Comparison of ENCODE assay signal across 1 cellular context in the genomic region with DNA sequence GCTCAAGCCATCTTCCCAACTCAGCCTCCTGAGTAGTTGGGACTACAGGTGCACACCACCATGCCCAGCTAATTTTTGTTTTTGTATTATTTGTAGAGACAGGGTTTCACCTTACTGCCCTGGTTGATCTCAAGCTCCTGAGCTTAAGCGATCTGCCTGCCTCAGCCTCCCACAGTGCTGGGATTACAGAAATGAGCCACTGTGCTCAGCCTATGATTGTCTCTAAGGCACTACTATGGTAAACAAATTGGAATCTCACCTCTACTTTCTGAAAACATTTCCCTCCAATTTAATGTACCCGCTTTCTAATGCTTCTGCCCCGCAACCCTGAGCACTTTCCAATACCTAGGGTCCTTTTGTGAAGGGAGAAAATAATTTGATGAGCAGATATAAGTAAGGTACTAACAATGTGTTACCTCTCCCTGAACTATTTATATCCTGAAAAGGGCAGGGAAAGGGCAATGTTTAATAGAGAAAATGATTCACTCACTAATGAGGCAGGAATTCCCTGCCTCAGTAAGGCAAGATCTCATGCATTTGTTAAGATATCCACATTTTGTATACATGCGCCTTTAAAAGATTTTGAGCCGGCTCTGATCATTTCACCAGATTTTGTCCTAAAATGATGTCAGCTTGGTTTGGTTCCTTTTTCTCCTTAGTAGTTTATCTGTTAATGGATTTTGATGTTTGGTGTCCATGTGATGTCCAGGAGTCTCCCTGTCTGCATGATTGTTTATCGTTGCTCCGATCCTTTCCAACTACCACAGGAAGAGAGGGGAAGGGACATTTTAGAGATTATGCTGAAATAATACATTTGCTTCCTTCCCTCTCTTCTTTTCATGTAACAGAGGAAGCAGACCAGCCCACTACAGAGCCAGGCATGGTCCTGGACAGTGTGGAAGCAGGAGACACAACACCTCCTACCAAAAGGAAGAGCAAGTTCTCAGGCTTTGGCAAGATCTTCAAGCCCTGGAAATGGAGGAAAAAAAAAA.
TF ChIP-seq lines count a peak whose summit lies in the region.

No MANE protein-coding gene starts in this region.

TF ChIP-seq in endothelial cell of umbilical vein, 7 proteins besides CTCF, POLR2A, EP300 and RAD21:
- TF ChIP-seq FOS (IDR thresholded peaks at IDR 0.05; ENCODE audit: borderline replicate concordance, insufficient read depth, low read length) (peak; percentile 25), MYC (IDR thresholded peaks at IDR 0.05; ENCODE audit: low read depth, low read length) (no peak), MAX (IDR thresholded peaks at IDR 0.05; ENCODE audit: insufficient read depth, insufficient read length) (no peak), GATA2 (IDR thresholded peaks at IDR 0.05; ENCODE audit: insufficient read depth, insufficient read length, low read depth, low read length) (peak; percentile 46), POLR2AphosphoS5 (IDR thresholded peaks at IDR 0.05; ENCODE audit: insufficient read depth, low read depth, low read length) (peak; percentile 23)
